11 cellular contexts compared by ENCODE assay signal in genomic region chr2:241111443-241111810, GRCh38. TPM values are rescaled to one million over a fixed set of nuclear protein-coding genes. Genes with fewer than 3 reads are reported as not detected.
DNase-seq lines count a peak whose midpoint lies in the region; ATAC-seq, FAIRE-seq and TF ChIP-seq lines count a peak whose summit lies in the region.
"Had no signal": no experiment of that assay in that cellular context is flagged by ENCODE, and none has a peak within 500 bp of the region (broad histone marks: within the 10 kb centered on the region; RNA-seq: fewer than 3 reads in every experiment).

No MANE protein-coding gene starts in this region.

- FAIRE-seq in kidney (lab: Jason Lieb, UNC), result no peak

- H3K27me3 ChIP-seq in OCI-LY3 (ENCODE audit: low read depth, low read length), result no peaks in the 10 kb centered on the region
- H3K27me3 ChIP-seq: ovary had no signal

- H3K9me3 ChIP-seq in OCI-LY3 (ENCODE audit: insufficient read depth, low read length), result no peaks in the 10 kb centered on the region
- no peaks in the 10 kb centered on the region for H3K9me3 ChIP-seq in kidney (ENCODE audit: control insufficient read depth in 1 of 2, low read length in 2 of 2)
- H3K9me3 ChIP-seq: ovary had no signal

- H3K4me3 ChIP-seq in GM12865 (ENCODE audit: low read depth, low read length) (peak overlapping the region; percentile 52), OCI-LY3 (ENCODE audit: low read length) (peak overlapping the region; percentile 22; the same call in 1 of the 2 replicates), kidney (ENCODE audit: low read length in 2 of 2) (no peak overlapping the region)
- H3K4me3 ChIP-seq: ovary had no signal

- DNase-seq in GM12865 (ENCODE audit: low read depth), result peak; percentile 73
- DNase-seq in kidney, result peak; percentile 33
- no peak for DNase-seq in NCI-H146 (lab: John Stamatoyannopoulos, UW)
- DNase-seq in effector CD8-positive, alpha-beta T cell (lab: John Stamatoyannopoulos, UW), result no peak
- no peak for DNase-seq in NCI-H524 (lab: John Stamatoyannopoulos, UW)
- DNase-seq: immature natural killer cell, NCI-H82, ovary had no signal

- no peaks in the 10 kb centered on the region for H4K20me1 ChIP-seq in OCI-LY3 (ENCODE audit: insufficient read depth, low read length)

- H3K36me3 ChIP-seq in OCI-LY3 (replicated peaks; ENCODE audit: low read depth, low read length), result peaks cover 41% of the 10 kb centered on the region
- peaks cover 0 to 3% of the 10 kb centered on the region in 2 donors for H3K36me3 ChIP-seq in kidney (ENCODE audit: control insufficient read depth in 1 of 2, insufficient read depth in 2 of 2, low read length in 2 of 2)
- H3K36me3 ChIP-seq: ovary had no signal

- ATAC-seq in GM21381 (IDR thresholded peaks at IDR 0.05; ENCODE audit: unreplicated experiment) (peak; percentile 25), GM19328 (IDR thresholded peaks at IDR 0.05; ENCODE audit: unreplicated experiment) (no peak)

- H3K9ac ChIP-seq in OCI-LY3 (ENCODE audit: low read length) (peak overlapping the region; percentile 74), kidney (ENCODE audit: low read length in 2 of 2) (no peak overlapping the region)

- intact Hi-C loops in kidney (cut with DNase I), result no loop called here

- TF ChIP-seq CTCF in GM12865 (IDR thresholded peaks at IDR 0.05; ENCODE audit: insufficient read depth, low read depth, low read length, missing control alignments) (no peak), OCI-LY3 (IDR thresholded peaks at IDR 0.05; ENCODE audit: low read depth, low read length) (no peak), kidney (IDR thresholded peaks at IDR 0.05; ENCODE audit: borderline replicate concordance, extremely low read depth, insufficient read depth) (no peak)

- H3K27ac ChIP-seq in OCI-LY3 (ENCODE audit: low read length), result peak overlapping the region; percentile 92
- H3K27ac ChIP-seq in kidney (ENCODE audit: low read depth in 2 of 2, low read length in 2 of 2), result no peak overlapping the region
- H3K27ac ChIP-seq: ovary had no signal

- peaks cover 42% of the 10 kb centered on the region for H3K79me2 ChIP-seq in OCI-LY3 (ENCODE audit: low read length)

- H3K4me1 ChIP-seq in OCI-LY3 (ENCODE audit: low read length), result peaks cover 28% of the 10 kb centered on the region
- H3K4me1 ChIP-seq in kidney (ENCODE audit: control insufficient read depth in 1 of 2, insufficient read depth in 1 of 2, low read depth in 1 of 2, low read length in 2 of 2), result no peaks in the 10 kb centered on the region

- peak overlapping the region; percentile 71 for H3K4me2 ChIP-seq in OCI-LY3 (ENCODE audit: low read length)

- H2AFZ ChIP-seq in OCI-LY3 (ENCODE audit: low read depth, low read length), result no peak overlapping the region

RNA-seq across cellular contexts. Expression of gene MTERF4, which starts 9.3 kb away (rescaled TPM):
- 41.5 TPM for total RNA-seq in kidney
- 24.3 TPM for polyA plus RNA-seq in kidney (ENCODE audit: insufficient read depth, low read depth, low replicate concordance)

RNA-seq across cellular contexts. Expression of gene PASK, which starts 37.8 kb away (rescaled TPM):
- 26.0 TPM for total RNA-seq in kidney
- 3.1 TPM for polyA plus RNA-seq in kidney (ENCODE audit: insufficient read depth, low read depth, low replicate concordance)

RNA-seq across cellular contexts. Expression of gene PPP1R7, which starts 38.8 kb away (rescaled TPM):
- 64.6 TPM for total RNA-seq in kidney
- 94.9 TPM for polyA plus RNA-seq in kidney (ENCODE audit: insufficient read depth, low read depth, low replicate concordance)

Comparison
In these comparisons a context has a peak if more than half of its experiments do, and no peak if none do; other contexts are left out.
1. DNase-seq: peak in GM12865 (single experiment) and kidney (single experiment); none in NCI-H146 (single experiment), effector CD8-positive, alpha-beta T cell (single experiment) and NCI-H524 (0 of 2).
2. H3K4me3 ChIP-seq: peak in GM12865 (single experiment) and OCI-LY3 (single experiment); none in kidney (0 of 2).